Comparison of ENCODE assay signal across 17 cellular contexts in genomic region chr1:21725738-21726392, GRCh38. TPM values are rescaled to one million over a fixed set of nuclear protein-coding genes. Genes with fewer than 3 reads are reported as not detected.
"Had no signal": no experiment of that assay in that cellular context is flagged by ENCODE, and none has a peak within 500 bp of the region (broad histone marks: within the 10 kb centered on the region; RNA-seq: fewer than 3 reads in every experiment).

No MANE protein-coding gene starts in this region.

- ATAC-seq: body of pancreas; left cardiac atrium; lower lobe of right lung; naive thymus-derived CD8-positive, alpha-beta T cell; psoas muscle; right lobe of liver had no signal

- H3K4me3 ChIP-seq: body of pancreas, lower lobe of right lung, psoas muscle, right lobe of liver, transverse colon had no signal

- H3K4me1 Mint-ChIP-seq: activated CD4-positive, alpha-beta T cell treated with anti-CD3 and anti-CD28 coated beads, Interleukin-2, amount 10 ng/mL, durations not matched to agents 7 days and 5 days had no signal

- H3K27me3 ChIP-seq: body of pancreas, right lobe of liver, transverse colon had no signal

- DNase-seq: activated CD4-positive, alpha-beta T cell treated with anti-CD3 and anti-CD28 coated beads, Interleukin-2, amount 10 ng/mL, durations not matched to agents 7 days and 5 days; activated gamma-delta T cell treated with Interleukin-2 at 50 U/mL for 16 hours; activated T-cell treated with anti-CD3 and anti-CD28 coated beads for 4 hours; body of pancreas; cerebellar nuclear complex; dermis blood vessel endothelial cell; hypothalamus; left cardiac atrium; lower lobe of right lung; naive thymus-derived CD8-positive, alpha-beta T cell; psoas muscle; right lobe of liver; stimulated activated naive CD4-positive, alpha-beta T cell; substantia nigra; T-helper 1 cell; transverse colon had no signal

- H3K27ac Mint-ChIP-seq: activated CD4-positive, alpha-beta T cell treated with anti-CD3 and anti-CD28 coated beads, Interleukin-2, amount 10 ng/mL, durations not matched to agents 7 days and 5 days had no signal

- H3K27ac ChIP-seq: body of pancreas, lower lobe of right lung, psoas muscle, right lobe of liver, transverse colon had no signal

- H3K4me3 Mint-ChIP-seq: activated CD4-positive, alpha-beta T cell treated with anti-CD3 and anti-CD28 coated beads, Interleukin-2, amount 10 ng/mL, durations not matched to agents 7 days and 5 days; naive thymus-derived CD8-positive, alpha-beta T cell had no signal

- H3K4me1 ChIP-seq: body of pancreas, psoas muscle, transverse colon had no signal

- H3K9me3 Mint-ChIP-seq: activated CD4-positive, alpha-beta T cell treated with anti-CD3 and anti-CD28 coated beads, Interleukin-2, amount 10 ng/mL, durations not matched to agents 7 days and 5 days; naive thymus-derived CD8-positive, alpha-beta T cell had no signal

- H3K27me3 Mint-ChIP-seq: activated CD4-positive, alpha-beta T cell treated with anti-CD3 and anti-CD28 coated beads, Interleukin-2, amount 10 ng/mL, durations not matched to agents 7 days and 5 days; naive thymus-derived CD8-positive, alpha-beta T cell had no signal

- H3K9me3 ChIP-seq: body of pancreas, lower lobe of right lung, psoas muscle, right lobe of liver, transverse colon had no signal

RNA-seq across cellular contexts. Expression of gene RAP1GAP, which starts 56.7 kb away (rescaled TPM):
- total RNA-seq: glomerular endothelial cell had no signal
